In genomic region chr20:6513586-6513985, GRCh38 we compare ENCODE assay signal across 35 cellular contexts.
"Had no signal": no experiment of that assay in that cellular context is flagged by ENCODE, and none has a peak within 500 bp of the region (broad histone marks: within the 10 kb centered on the region; RNA-seq: fewer than 3 reads in every experiment).

No MANE protein-coding gene starts in this region.

- H3K4me3 Mint-ChIP-seq: activated CD4-positive, alpha-beta T cell treated with anti-CD3 and anti-CD28 coated beads, Interleukin-2, amount 10 ng/mL, durations not matched to agents 7 days and 5 days; activated CD8-positive, alpha-beta memory T cell treated with anti-CD3 and anti-CD28 coated beads, Interleukin-2, amount 10 ng/mL, durations not matched to agents 7 days and 5 days; activated CD8-positive, alpha-beta T cell treated with anti-CD3 and anti-CD28 coated beads, Interleukin-2, amount 10 ng/mL, durations not matched to agents 7 days and 5 days; activated naive CD4-positive, alpha-beta T cell treated with anti-CD3 and anti-CD28 coated beads for 36 hours; activated naive CD4-positive, alpha-beta T cell treated with anti-CD3 and anti-CD28 coated beads, Interleukin-2, amount 50 U/mL, for 24 hours; activated naive CD8-positive, alpha-beta T cell treated with anti-CD3 and anti-CD28 coated beads for 36 hours; activated naive CD8-positive, alpha-beta T cell treated with anti-CD3 and anti-CD28 coated beads, Interleukin-2, amount 50 U/mL, for 24 hours; activated T-helper 1 cell treated with anti-CD3 and anti-CD28 coated beads, Interleukin-12 subunit alpha, Interleukin-12 subunit beta, Interleukin-2, Interleukin-4 antibody, amounts not matched to agents 30 ng/mL and 10 ng/mL and 1 ng/mL, durations not matched to agents 14 hours and 24 hours and 36 hours; central memory CD8-positive, alpha-beta T cell; dendritic cell treated with granulocyte-macrophage colony-stimulating factor and Interleukin-4, amounts not matched to agents 40 ng/mL and 50 ng/mL, for 4 days; endodermal cell; T-helper 17 cell; T-helper 2 cell treated with Interferon-gamma antibody and Interleukin-4, amounts not matched to agents 5 μg/mL and 100 μg/mL, for 36 hours had no signal

- H3K9me3 Mint-ChIP-seq: activated naive CD8-positive, alpha-beta T cell treated with anti-CD3 and anti-CD28 coated beads for 36 hours; activated T-helper 1 cell treated with anti-CD3 and anti-CD28 coated beads, Interleukin-12 subunit alpha, Interleukin-12 subunit beta, Interleukin-2, Interleukin-4 antibody, amounts not matched to agents 30 ng/mL and 10 ng/mL and 1 ng/mL, durations not matched to agents 14 hours and 24 hours and 36 hours; dendritic cell treated with granulocyte-macrophage colony-stimulating factor and Interleukin-4, amounts not matched to agents 40 ng/mL and 50 ng/mL, for 4 days; endodermal cell had no signal

- H3K36me3 ChIP-seq: adrenal gland, brain microvascular endothelial cell had no signal

- H3K27ac Mint-ChIP-seq: activated CD4-positive, alpha-beta T cell treated with anti-CD3 and anti-CD28 coated beads, Interleukin-2, amount 10 ng/mL, durations not matched to agents 7 days and 5 days; activated CD8-positive, alpha-beta memory T cell treated with anti-CD3 and anti-CD28 coated beads, Interleukin-2, amount 10 ng/mL, durations not matched to agents 7 days and 5 days; activated CD8-positive, alpha-beta T cell treated with anti-CD3 and anti-CD28 coated beads, Interleukin-2, amount 10 ng/mL, durations not matched to agents 7 days and 5 days; activated naive CD4-positive, alpha-beta T cell treated with anti-CD3 and anti-CD28 coated beads for 36 hours; activated naive CD4-positive, alpha-beta T cell treated with anti-CD3 and anti-CD28 coated beads, Interleukin-2, amount 50 U/mL, for 24 hours; activated naive CD8-positive, alpha-beta T cell treated with anti-CD3 and anti-CD28 coated beads for 36 hours; activated naive CD8-positive, alpha-beta T cell treated with anti-CD3 and anti-CD28 coated beads, Interleukin-2, amount 50 U/mL, for 24 hours; activated T-helper 1 cell treated with anti-CD3 and anti-CD28 coated beads, Interleukin-12 subunit alpha, Interleukin-12 subunit beta, Interleukin-2, Interleukin-4 antibody, amounts not matched to agents 30 ng/mL and 10 ng/mL and 1 ng/mL, durations not matched to agents 14 hours and 24 hours and 36 hours; activated T-helper 2 cell treated with anti-CD3 and anti-CD28 coated beads, Interferon-gamma antibody, Interleukin-2, Interleukin-4, amounts not matched to agents 10 μg/mL and 5 μg/mL and 100 μg/mL, durations not matched to agents 14 hours and 24 hours and 36 hours; dendritic cell treated with granulocyte-macrophage colony-stimulating factor and Interleukin-4, amounts not matched to agents 40 ng/mL and 50 ng/mL, for 4 days; endodermal cell; T-helper 17 cell; T-helper 2 cell treated with Interferon-gamma antibody and Interleukin-4, amounts not matched to agents 5 μg/mL and 100 μg/mL, for 36 hours had no signal

- H3K9me3 ChIP-seq: adrenal gland had no signal

- H3K4me3 ChIP-seq: adrenal gland, coronary artery, dorsolateral prefrontal cortex had no signal

- H3K27ac ChIP-seq: adrenal gland, brain microvascular endothelial cell, coronary artery, dorsolateral prefrontal cortex had no signal

- H3K27me3 Mint-ChIP-seq: activated CD4-positive, alpha-beta T cell treated with anti-CD3 and anti-CD28 coated beads, Interleukin-2, amount 10 ng/mL, durations not matched to agents 7 days and 5 days; activated CD8-positive, alpha-beta memory T cell treated with anti-CD3 and anti-CD28 coated beads, Interleukin-2, amount 10 ng/mL, durations not matched to agents 7 days and 5 days; activated naive CD4-positive, alpha-beta T cell treated with anti-CD3 and anti-CD28 coated beads, Interleukin-2, amount 50 U/mL, for 24 hours; activated naive CD8-positive, alpha-beta T cell treated with anti-CD3 and anti-CD28 coated beads for 36 hours; activated naive CD8-positive, alpha-beta T cell treated with anti-CD3 and anti-CD28 coated beads, Interleukin-2, amount 50 U/mL, for 24 hours; central memory CD8-positive, alpha-beta T cell; dendritic cell treated with granulocyte-macrophage colony-stimulating factor and Interleukin-4, amounts not matched to agents 40 ng/mL and 50 ng/mL, for 4 days; T-helper 17 cell had no signal

- ATAC-seq: activated CD8-positive, alpha-beta memory T cell treated with anti-CD3 and anti-CD28 coated beads, Interleukin-2, amount 10 ng/mL, durations not matched to agents 7 days and 5 days; activated CD8-positive, alpha-beta T cell treated with anti-CD3 and anti-CD28 coated beads, Interleukin-2, amount 10 ng/mL, durations not matched to agents 7 days and 5 days; activated naive CD8-positive, alpha-beta T cell treated with anti-CD3 and anti-CD28 coated beads, Interleukin-2, amount 50 U/mL, for 24 hours; esophagus mucosa; T-helper 17 cell had no signal

- H3K36me3 Mint-ChIP-seq: activated CD8-positive, alpha-beta memory T cell treated with anti-CD3 and anti-CD28 coated beads, Interleukin-2, amount 10 ng/mL, durations not matched to agents 7 days and 5 days; activated naive CD4-positive, alpha-beta T cell treated with anti-CD3 and anti-CD28 coated beads, Interleukin-2, amount 50 U/mL, for 24 hours; activated naive CD8-positive, alpha-beta T cell treated with anti-CD3 and anti-CD28 coated beads for 36 hours had no signal

- H3K27me3 ChIP-seq: adrenal gland, brain microvascular endothelial cell, dorsolateral prefrontal cortex had no signal

- DNase-seq: activated CD4-positive, alpha-beta T cell treated with anti-CD3 and anti-CD28 coated beads for 4 hours; activated CD4-positive, alpha-beta T cell treated with anti-CD3 and anti-CD28 coated beads, Interleukin-2, amount 10 ng/mL, durations not matched to agents 7 days and 5 days; activated CD4-positive, alpha-beta T cell treated with anti-CD3 and anti-CD28 coated beads, Interleukin-2, amount 50 U/mL, for 48 hours; activated CD4-positive, CD25-positive, alpha-beta regulatory T cell; activated CD4-positive, CD25-positive, alpha-beta regulatory T cell treated with anti-CD3 and anti-CD28 coated beads, Interleukin-2, amount 50 U/mL, for 72 hours; activated CD8-positive, alpha-beta memory T cell treated with anti-CD3 and anti-CD28 coated beads, Interleukin-2, amount 10 ng/mL, durations not matched to agents 7 days and 5 days; activated CD8-positive, alpha-beta memory T cell treated with anti-CD3 and anti-CD28 coated beads, Interleukin-2, amount 50 U/mL, for 4 hours; activated CD8-positive, alpha-beta T cell treated with anti-CD3 and anti-CD28 coated beads, Interleukin-2, amount 10 ng/mL, durations not matched to agents 7 days and 5 days; activated effector memory CD4-positive, alpha-beta T cell treated with anti-CD3 and anti-CD28 coated beads, Interleukin-2, amount 50 U/mL, for 16 hours; activated naive CD4-positive, alpha-beta T cell treated with anti-CD3 and anti-CD28 coated beads for 36 hours; activated naive CD8-positive, alpha-beta T cell treated with anti-CD3 and anti-CD28 coated beads for 36 hours; activated naive CD8-positive, alpha-beta T cell treated with anti-CD3 and anti-CD28 coated beads, Interleukin-2, amount 50 U/mL, for 24 hours; activated T-cell treated with anti-CD3 and anti-CD28 coated beads, Interleukin-2, amount 50 U/mL, for 1 hour; activated T-cell treated with anti-CD3 and anti-CD28 coated beads, Interleukin-2, amount 50 U/mL, for 48 hours; adrenal gland; amygdala; aorta; brain microvascular endothelial cell; dorsolateral prefrontal cortex; effector memory CD4-positive, alpha-beta T cell; endodermal cell; foreskin fibroblast; head of caudate nucleus; hippocampal formation; T-helper 17 cell; T1000 had no signal

- H3K4me1 ChIP-seq: adrenal gland had no signal

- FAIRE-seq: bronchial epithelial cell had no signal

- H3K4me1 Mint-ChIP-seq: activated CD4-positive, alpha-beta T cell treated with anti-CD3 and anti-CD28 coated beads, Interleukin-2, amount 10 ng/mL, durations not matched to agents 7 days and 5 days; activated CD8-positive, alpha-beta memory T cell treated with anti-CD3 and anti-CD28 coated beads, Interleukin-2, amount 10 ng/mL, durations not matched to agents 7 days and 5 days; activated naive CD4-positive, alpha-beta T cell treated with anti-CD3 and anti-CD28 coated beads, Interleukin-2, amount 50 U/mL, for 24 hours; activated naive CD8-positive, alpha-beta T cell treated with anti-CD3 and anti-CD28 coated beads for 36 hours; activated naive CD8-positive, alpha-beta T cell treated with anti-CD3 and anti-CD28 coated beads, Interleukin-2, amount 50 U/mL, for 24 hours; central memory CD8-positive, alpha-beta T cell; T-helper 17 cell had no signal
